Comparison of ENCODE assay signal across 22 cellular contexts in genomic region chr10:14695833-14696232, GRCh38.
"Had no signal": no experiment of that assay in that cellular context is flagged by ENCODE, and none has a peak within 500 bp of the region (broad histone marks: within the 10 kb centered on the region; RNA-seq: fewer than 3 reads in every experiment).

No MANE protein-coding gene starts in this region.

- H3K4me3 ChIP-seq: gastroesophageal sphincter, heart left ventricle, skin epidermis, tibial artery had no signal

- H3K4me1 ChIP-seq: gastroesophageal sphincter, tibial artery had no signal

- DNase-seq: activated CD4-positive, alpha-beta memory T cell treated with anti-CD3 and anti-CD28 coated beads, Interleukin-2, amount 10 ng/mL, durations not matched to agents 7 days and 5 days; activated CD4-positive, alpha-beta T cell treated with anti-CD3 and anti-CD28 coated beads, Interleukin-2, amount 10 ng/mL, durations not matched to agents 24 days and 14 days; activated CD4-positive, CD25-positive, alpha-beta regulatory T cell; activated effector memory CD4-positive, alpha-beta T cell treated with Interleukin-2 at 50 U/mL for 16 hours; activated naive CD4-positive, alpha-beta T cell treated with anti-CD3 and anti-CD28 coated beads for 36 hours; activated naive CD8-positive, alpha-beta T cell treated with anti-CD3 and anti-CD28 coated beads, Interleukin-2, amount 10 ng/mL, durations not matched to agents 7 days and 5 days; activated T-cell treated with anti-CD3 and anti-CD28 coated beads, Interleukin-2, amount 50 U/mL, for 72 hours; amygdala; heart left ventricle; islet precursor cell; left cardiac atrium; mesenchymal stem cell; nephron progenitor cell; occipital lobe; posterior cingulate gyrus; right lobe of liver; stimulated activated CD4-positive, alpha-beta T cell treated with anti-CD3 and anti-CD28 coated beads, Interleukin-1b, Interleukin-23, amount 100 ng/mL, for 48 hours; stimulated activated naive CD8-positive, alpha-beta T cell treated with anti-CD3 and anti-CD28 coated beads, Interleukin-15, amount 100 ng/mL, for 72 hours; tibial artery had no signal

- H3K27me3 Mint-ChIP-seq: activated CD4-positive, alpha-beta memory T cell treated with anti-CD3 and anti-CD28 coated beads, Interleukin-2, amount 10 ng/mL, durations not matched to agents 7 days and 5 days; activated CD4-positive, alpha-beta T cell treated with anti-CD3 and anti-CD28 coated beads, Interleukin-2, amount 10 ng/mL, durations not matched to agents 24 days and 14 days; activated naive CD8-positive, alpha-beta T cell treated with anti-CD3 and anti-CD28 coated beads, Interleukin-2, amount 10 ng/mL, durations not matched to agents 7 days and 5 days; stimulated activated naive CD8-positive, alpha-beta T cell treated with anti-CD3 and anti-CD28 coated beads, Interleukin-15, amount 100 ng/mL, for 72 hours had no signal

- H3K4me3 Mint-ChIP-seq: activated CD4-positive, alpha-beta memory T cell treated with anti-CD3 and anti-CD28 coated beads, Interleukin-2, amount 10 ng/mL, durations not matched to agents 7 days and 5 days; activated CD4-positive, alpha-beta T cell treated with anti-CD3 and anti-CD28 coated beads, Interleukin-2, amount 10 ng/mL, durations not matched to agents 24 days and 14 days; activated naive CD4-positive, alpha-beta T cell treated with anti-CD3 and anti-CD28 coated beads for 36 hours; activated naive CD8-positive, alpha-beta T cell treated with anti-CD3 and anti-CD28 coated beads, Interleukin-2, amount 10 ng/mL, durations not matched to agents 7 days and 5 days; activated T-cell treated with anti-CD3 and anti-CD28 coated beads, Interleukin-2, amount 50 U/mL, for 72 hours; nephron progenitor cell; stimulated activated naive CD8-positive, alpha-beta T cell treated with anti-CD3 and anti-CD28 coated beads, Interleukin-15, amount 100 ng/mL, for 72 hours had no signal

- H3K4me1 Mint-ChIP-seq: activated CD4-positive, alpha-beta T cell treated with anti-CD3 and anti-CD28 coated beads, Interleukin-2, amount 10 ng/mL, durations not matched to agents 24 days and 14 days; activated naive CD8-positive, alpha-beta T cell treated with anti-CD3 and anti-CD28 coated beads, Interleukin-2, amount 10 ng/mL, durations not matched to agents 7 days and 5 days; stimulated activated naive CD8-positive, alpha-beta T cell treated with anti-CD3 and anti-CD28 coated beads, Interleukin-15, amount 100 ng/mL, for 72 hours had no signal

- H3K36me3 Mint-ChIP-seq: activated naive CD8-positive, alpha-beta T cell treated with anti-CD3 and anti-CD28 coated beads, Interleukin-2, amount 10 ng/mL, durations not matched to agents 7 days and 5 days had no signal

- H3K27ac ChIP-seq: epithelial cell of prostate, gastroesophageal sphincter, heart left ventricle, skin epidermis, tibial artery had no signal

- H3K27ac Mint-ChIP-seq: activated CD4-positive, alpha-beta memory T cell treated with anti-CD3 and anti-CD28 coated beads, Interleukin-2, amount 10 ng/mL, durations not matched to agents 7 days and 5 days; activated CD4-positive, alpha-beta T cell treated with anti-CD3 and anti-CD28 coated beads, Interleukin-2, amount 10 ng/mL, durations not matched to agents 24 days and 14 days; activated naive CD4-positive, alpha-beta T cell treated with anti-CD3 and anti-CD28 coated beads for 36 hours; activated naive CD8-positive, alpha-beta T cell treated with anti-CD3 and anti-CD28 coated beads, Interleukin-2, amount 10 ng/mL, durations not matched to agents 7 days and 5 days; activated T-cell treated with anti-CD3 and anti-CD28 coated beads, Interleukin-2, amount 50 U/mL, for 72 hours; stimulated activated naive CD8-positive, alpha-beta T cell treated with anti-CD3 and anti-CD28 coated beads, Interleukin-15, amount 100 ng/mL, for 72 hours had no signal

- H3K9me3 Mint-ChIP-seq: activated CD4-positive, alpha-beta memory T cell treated with anti-CD3 and anti-CD28 coated beads, Interleukin-2, amount 10 ng/mL, durations not matched to agents 7 days and 5 days; activated naive CD8-positive, alpha-beta T cell treated with anti-CD3 and anti-CD28 coated beads, Interleukin-2, amount 10 ng/mL, durations not matched to agents 7 days and 5 days had no signal

- H3K36me3 ChIP-seq: gastroesophageal sphincter, heart left ventricle, right lobe of liver, tibial artery had no signal

- ATAC-seq: activated T-cell treated with anti-CD3 and anti-CD28 coated beads, Interleukin-2, amount 50 U/mL, for 72 hours; gastroesophageal sphincter; heart left ventricle; left cardiac atrium; stimulated activated naive CD8-positive, alpha-beta T cell treated with anti-CD3 and anti-CD28 coated beads, Interleukin-15, amount 100 ng/mL, for 72 hours had no signal

- H3K9me3 ChIP-seq: gastroesophageal sphincter, heart left ventricle, right lobe of liver, tibial artery had no signal
